Comparison of ENCODE assay signal across 13 cellular contexts in genomic region chr14:61489002-61489401, GRCh38.
A peak's percentile ranks its signal among the peaks of the same experiment; 100 is the strongest.
DNase-seq lines count a peak whose midpoint lies in the region; ATAC-seq, FAIRE-seq and TF ChIP-seq lines count a peak whose summit lies in the region.
"Had no signal": no experiment of that assay in that cellular context is flagged by ENCODE, and none has a peak within 500 bp of the region (broad histone marks: within the 10 kb centered on the region; RNA-seq: fewer than 3 reads in every experiment).

No MANE protein-coding gene starts in this region.

- peaks cover 7 to 41% (median 30%) of the 10 kb centered on the region in 7 donors for H3K4me1 Mint-ChIP-seq in naive thymus-derived CD4-positive, alpha-beta T cell

- FAIRE-seq in H54 (lab: Jason Lieb, UNC), result no peak

- TF ChIP-seq POLR2A in H54 (IDR thresholded peaks at IDR 0.05; ENCODE audit: low read depth, low read length), result no peak

- peak overlapping the region in 4 of 9 donors; percentile 33 to 62 (median 52) for H3K27ac Mint-ChIP-seq in naive thymus-derived CD4-positive, alpha-beta T cell

- H3K27me3 ChIP-seq in BLaER1 treated with 17β-estradiol and CSF1 and Interleukin-3, amounts not matched to agents 10 nM and 100 nM, result no peaks in the 10 kb centered on the region
- H3K27me3 ChIP-seq in naive thymus-derived CD4-positive, alpha-beta T cell (ENCODE audit: control insufficient read depth in 2 of 2, insufficient read depth in 2 of 2, low read length in 2 of 2), result no peaks in the 10 kb centered on the region
- H3K27me3 ChIP-seq: BE2C had no signal

- peaks cover 0 to 86% (median 27%) of the 10 kb centered on the region in 11 experiments; a peak in 14 of 22 replicates for H3K36me3 ChIP-seq in BLaER1 treated with 17β-estradiol and CSF1 and Interleukin-3, amounts not matched to agents 10 nM and 100 nM
- H3K36me3 ChIP-seq in naive thymus-derived CD4-positive, alpha-beta T cell (ENCODE audit: control insufficient read depth in 2 of 3, insufficient read depth in 3 of 3, low read length in 3 of 3), result peaks cover 13 to 93% (median 46%) of the 10 kb centered on the region in 3 experiments
- H3K36me3 ChIP-seq: BE2C, WERI-Rb-1 had no signal

- CTCF ChIA-PET in naive thymus-derived CD4-positive, alpha-beta T cell (lab: Charles Lee), result no interaction called here

- no peak overlapping the region for H3K4me3 Mint-ChIP-seq in naive thymus-derived CD4-positive, alpha-beta T cell

- ATAC-seq in naive thymus-derived CD4-positive, alpha-beta T cell, result no peak
- no peak for ATAC-seq in GM19351 (IDR thresholded peaks at IDR 0.05; ENCODE audit: unreplicated experiment)

- DNase-seq in NCI-H460 (ENCODE audit: extremely low read depth, low read depth) (peak; percentile 81), fibroblast of peridontal ligament (ENCODE audit: extremely low read depth) (peak; percentile 72), H54 (ENCODE audit: insufficient read length, low spot score) (no peak), AML-193 (lab: John Stamatoyannopoulos, UW) (no peak), NCI-H1417 treated with DMSO at 0.1 percent for 48 hours (lab: John Stamatoyannopoulos, UW) (no peak)
- DNase-seq in naive thymus-derived CD4-positive, alpha-beta T cell, result no peak
- DNase-seq: activated T-cell treated with anti-CD3 and anti-CD28 coated beads for 4 hours; BE2C; kidney glomerular epithelial cell; stimulated activated CD4-positive, alpha-beta T cell treated with anti-CD3 and anti-CD28 coated beads, Interleukin-1b, Interleukin-23, amount 100 ng/mL, for 48 hours; WERI-Rb-1 had no signal

- H3K27me3 Mint-ChIP-seq in naive thymus-derived CD4-positive, alpha-beta T cell, result no peaks in the 10 kb centered on the region

- H3K9ac ChIP-seq in BLaER1 treated with 17β-estradiol and CSF1 and Interleukin-3, amounts not matched to agents 10 nM and 100 nM, result peak overlapping the region in 2 of 11 experiments; percentile 26 to 70; a peak in 2 of 22 replicates

- no peaks in the 10 kb centered on the region for H4K20me1 ChIP-seq in BLaER1 treated with 17β-estradiol and CSF1 and Interleukin-3, amounts not matched to agents 10 nM and 100 nM

- H3K9me3 Mint-ChIP-seq in naive thymus-derived CD4-positive, alpha-beta T cell, result peaks cover 0 to 2% (median 0%) of the 10 kb centered on the region in 11 donors

- peak overlapping the region in 10 of 11 experiments; percentile 28 to 89 (median 57); a peak in 16 of 22 replicates for H3K27ac ChIP-seq in BLaER1 treated with 17β-estradiol and CSF1 and Interleukin-3, amounts not matched to agents 10 nM and 100 nM
- peak overlapping the region; percentile 34 for H3K27ac ChIP-seq in naive thymus-derived CD4-positive, alpha-beta T cell (ENCODE audit: low read depth, low read length)
- H3K27ac ChIP-seq: WERI-Rb-1 had no signal

- POLR2A ChIA-PET in naive thymus-derived CD4-positive, alpha-beta T cell (lab: Charles Lee), result interaction anchor here (0.7 to 1.8 kb wide), 2 partner anchors 9 to 11 kb away, joined by 3 to 4 read pairs; no protein-coding TSS in a partner anchor

- peaks cover 18 to 51% (median 31%) of the 10 kb centered on the region in 5 donors for H3K36me3 Mint-ChIP-seq in naive thymus-derived CD4-positive, alpha-beta T cell

- intact Hi-C loops in naive thymus-derived CD4-positive, alpha-beta T cell (cut with micrococcal nuclease), result no loop called here

- no peaks in the 10 kb centered on the region for H3K9me3 ChIP-seq in BLaER1 treated with 17β-estradiol and CSF1 and Interleukin-3, amounts not matched to agents 10 nM and 100 nM (replicated peaks in 1 of 11)
- H3K9me3 ChIP-seq in naive thymus-derived CD4-positive, alpha-beta T cell (ENCODE audit: control insufficient read depth in 2 of 3, low read length in 3 of 3), result no peaks in the 10 kb centered on the region
- H3K9me3 ChIP-seq: BE2C had no signal

- H3K4me1 ChIP-seq in BLaER1 treated with 17β-estradiol and CSF1 and Interleukin-3, amounts not matched to agents 10 nM and 100 nM, result peaks cover 0 to 79% (median 45%) of the 10 kb centered on the region in 10 experiments; a peak in 15 of 20 replicates
- peaks cover 16 to 21% of the 10 kb centered on the region in 2 donors for H3K4me1 ChIP-seq in naive thymus-derived CD4-positive, alpha-beta T cell (ENCODE audit: control insufficient read depth in 2 of 2, insufficient read depth in 2 of 2, low read length in 2 of 2)

- peak overlapping the region in 5 of 11 experiments; percentile 65 to 83 (median 75); a peak in 11 of 22 replicates for H3K4me2 ChIP-seq in BLaER1 treated with 17β-estradiol and CSF1 and Interleukin-3, amounts not matched to agents 10 nM and 100 nM

- H3K4me3 ChIP-seq in BLaER1 treated with 17β-estradiol and CSF1 and Interleukin-3, amounts not matched to agents 10 nM and 100 nM, result no peak overlapping the region
- H3K4me3 ChIP-seq in naive thymus-derived CD4-positive, alpha-beta T cell (ENCODE audit: low read length), result no peak overlapping the region

Comparison
In these comparisons a context has a peak if more than half of its experiments do, and no peak if none do; other contexts are left out.
1. DNase-seq: peak in NCI-H460 (single experiment) and fibroblast of peridontal ligament (single experiment); none in naive thymus-derived CD4-positive, alpha-beta T cell (0 of 9), H54 (single experiment), AML-193 (0 of 2) and NCI-H1417 treated with DMSO at 0.1 percent for 48 hours (single experiment).